7 cellular contexts compared by ENCODE assay signal in genomic region chr1:31154000-31154631, GRCh38.
DNase-seq lines count a peak whose midpoint lies in the region; ATAC-seq and TF ChIP-seq lines count a peak whose summit lies in the region.

No MANE protein-coding gene starts in this region.

- H3K9me3 Mint-ChIP-seq in activated CD8-positive, alpha-beta T cell treated with anti-CD3 and anti-CD28 coated beads, Interleukin-2, amount 10 ng/mL, durations not matched to agents 7 days and 5 days (ENCODE audit: insufficient read depth): no peaks in the 10 kb centered on the region
- H3K9me3 Mint-ChIP-seq in stimulated activated naive B cell treated with anti-CD40 and anti-IgM and Interleukin-4, amounts not matched to agents 10 μg/mL and 1 μg/mL and 100 μg/mL, for 72 hours: no peaks in the 10 kb centered on the region

- H3K4me3 ChIP-seq in HL-60 (replicated peaks; ENCODE audit: insufficient read depth, low read length) (peak overlapping the region; percentile 80), iPS-18a (ENCODE audit: low read length) (peak overlapping the region; percentile 71)

- H3K4me1 ChIP-seq in iPS-18a (ENCODE audit: control insufficient read depth, low read depth, low read length): peaks cover 10% of the 10 kb centered on the region

- H3K36me3 ChIP-seq in iPS-18a (ENCODE audit: control insufficient read depth, low read depth, low read length): no peaks in the 10 kb centered on the region

- H3K27me3 ChIP-seq in HL-60 (ENCODE audit: insufficient read depth, poor library complexity, severe bottlenecking) (no peaks in the 10 kb centered on the region), iPS-18a (ENCODE audit: control insufficient read depth, insufficient read depth, low read length) (no peaks in the 10 kb centered on the region)

- H3K27ac ChIP-seq in HL-60 (replicated peaks) (no peak overlapping the region), iPS-18a (ENCODE audit: low read length) (peak overlapping the region; percentile 91)

- POLR2A ChIA-PET in activated CD8-positive, alpha-beta T cell treated with anti-CD3 and anti-CD28 coated beads, Interleukin-2, amount 10 ng/mL, durations not matched to agents 7 days and 5 days (lab: Charles Lee): no interaction called here

- TF ChIP-seq CTCF in HL-60 (IDR thresholded peaks at IDR 0.05; ENCODE audit: insufficient read depth, low read length): no peak

- H3K27ac Mint-ChIP-seq in activated CD8-positive, alpha-beta T cell treated with anti-CD3 and anti-CD28 coated beads, Interleukin-2, amount 10 ng/mL, durations not matched to agents 7 days and 5 days: peak overlapping the region; percentile 10
- H3K27ac Mint-ChIP-seq in stimulated activated naive B cell treated with anti-CD40 and anti-IgM and Interleukin-4, amounts not matched to agents 10 μg/mL and 1 μg/mL and 100 μg/mL, for 72 hours: peak overlapping the region; percentile 72

- peak overlapping the region; percentile 82 for H3K9ac ChIP-seq in iPS-18a (ENCODE audit: low read length)

- H3K9me3 ChIP-seq in iPS-18a (ENCODE audit: control insufficient read depth, low read depth, low read length): no peaks in the 10 kb centered on the region

- H3K27me3 Mint-ChIP-seq in activated CD8-positive, alpha-beta T cell treated with anti-CD3 and anti-CD28 coated beads, Interleukin-2, amount 10 ng/mL, durations not matched to agents 7 days and 5 days (ENCODE audit: low read depth): peaks cover 6% of the 10 kb centered on the region
- H3K27me3 Mint-ChIP-seq in stimulated activated naive B cell treated with anti-CD40 and anti-IgM and Interleukin-4, amounts not matched to agents 10 μg/mL and 1 μg/mL and 100 μg/mL, for 72 hours: no peaks in the 10 kb centered on the region

- DNase-seq in HL-60 (ENCODE audit: low read depth in 1 of 2, low spot score in 1 of 2) (no peak), SHP77 (lab: John Stamatoyannopoulos, UW) (no peak), GM19238 (ENCODE audit: insufficient read length, low spot score) (no peak)
- no peak for DNase-seq in activated CD8-positive, alpha-beta T cell treated with anti-CD3 and anti-CD28 coated beads, Interleukin-2, amount 10 ng/mL, durations not matched to agents 7 days and 5 days
- no peak for DNase-seq in stimulated activated naive B cell treated with anti-CD40 and anti-IgM and Interleukin-4, amounts not matched to agents 10 μg/mL and 1 μg/mL and 100 μg/mL, for 72 hours

- CTCF ChIA-PET in activated CD8-positive, alpha-beta T cell treated with anti-CD3 and anti-CD28 coated beads, Interleukin-2, amount 10 ng/mL, durations not matched to agents 7 days and 5 days (lab: Charles Lee): interaction anchor here (0.9 kb wide), 1 partner anchor 435 kb away, joined by 3 read pairs; no protein-coding TSS in a partner anchor

- peak overlapping the region; percentile 89 for H3K4me3 Mint-ChIP-seq in activated CD8-positive, alpha-beta T cell treated with anti-CD3 and anti-CD28 coated beads, Interleukin-2, amount 10 ng/mL, durations not matched to agents 7 days and 5 days
- peak overlapping the region; percentile 92 for H3K4me3 Mint-ChIP-seq in stimulated activated naive B cell treated with anti-CD40 and anti-IgM and Interleukin-4, amounts not matched to agents 10 μg/mL and 1 μg/mL and 100 μg/mL, for 72 hours

- peaks cover 9% of the 10 kb centered on the region for H3K4me1 Mint-ChIP-seq in activated CD8-positive, alpha-beta T cell treated with anti-CD3 and anti-CD28 coated beads, Interleukin-2, amount 10 ng/mL, durations not matched to agents 7 days and 5 days (ENCODE audit: low read depth)
- peaks cover 5% of the 10 kb centered on the region in 2 donors for H3K4me1 Mint-ChIP-seq in stimulated activated naive B cell treated with anti-CD40 and anti-IgM and Interleukin-4, amounts not matched to agents 10 μg/mL and 1 μg/mL and 100 μg/mL, for 72 hours

- peaks cover 3% of the 10 kb centered on the region for H3K36me3 Mint-ChIP-seq in activated CD8-positive, alpha-beta T cell treated with anti-CD3 and anti-CD28 coated beads, Interleukin-2, amount 10 ng/mL, durations not matched to agents 7 days and 5 days (ENCODE audit: low read depth)
- H3K36me3 Mint-ChIP-seq in stimulated activated naive B cell treated with anti-CD40 and anti-IgM and Interleukin-4, amounts not matched to agents 10 μg/mL and 1 μg/mL and 100 μg/mL, for 72 hours: peaks cover 2 to 3% of the 10 kb centered on the region in 2 donors

- ATAC-seq in activated CD8-positive, alpha-beta T cell treated with anti-CD3 and anti-CD28 coated beads, Interleukin-2, amount 10 ng/mL, durations not matched to agents 7 days and 5 days: no peak
- ATAC-seq in stimulated activated naive B cell treated with anti-CD40 and anti-IgM and Interleukin-4, amounts not matched to agents 10 μg/mL and 1 μg/mL and 100 μg/mL, for 72 hours (replicated peaks): no peak
- no peak for ATAC-seq in GM21737 (IDR thresholded peaks at IDR 0.05; ENCODE audit: unreplicated experiment)
